22 cellular contexts compared by ENCODE assay signal in genomic region chr3:4950948-4951347, GRCh38.
"Had no signal": no experiment of that assay in that cellular context is flagged by ENCODE, and none has a peak within 500 bp of the region (broad histone marks: within the 10 kb centered on the region; RNA-seq: fewer than 3 reads in every experiment).

No MANE protein-coding gene starts in this region.

- H3K9me3 ChIP-seq: heart left ventricle, transverse colon had no signal

- H3K36me3 ChIP-seq: heart left ventricle, transverse colon had no signal

- H3K27me3 ChIP-seq: heart left ventricle, transverse colon had no signal

- H3K27ac ChIP-seq: epithelial cell of prostate, heart left ventricle, transverse colon had no signal

- H3K4me3 Mint-ChIP-seq: activated B cell treated with CpG ODN at 0.5 μM for 24 hours; activated naive CD4-positive, alpha-beta T cell treated with anti-CD3 and anti-CD28 coated beads, Interleukin-2, amount 10 ng/mL, durations not matched to agents 7 days and 5 days; activated T-cell treated with anti-CD3 and anti-CD28 coated beads, Interleukin-2, amount 50 U/mL, for 72 hours; nephron progenitor cell; stimulated activated naive B cell treated with anti-CD40 and anti-IgM and Interleukin-4, amounts not matched to agents 10 μg/mL and 1 μg/mL and 100 μg/mL, for 72 hours had no signal

- H3K4me1 Mint-ChIP-seq: activated B cell treated with CpG ODN at 0.5 μM for 24 hours; activated naive CD4-positive, alpha-beta T cell treated with anti-CD3 and anti-CD28 coated beads, Interleukin-2, amount 10 ng/mL, durations not matched to agents 7 days and 5 days; nephron progenitor cell had no signal

- H3K36me3 Mint-ChIP-seq: activated naive CD4-positive, alpha-beta T cell treated with anti-CD3 and anti-CD28 coated beads, Interleukin-2, amount 10 ng/mL, durations not matched to agents 7 days and 5 days; stimulated activated naive B cell treated with anti-CD40 and anti-IgM and Interleukin-4, amounts not matched to agents 10 μg/mL and 1 μg/mL and 100 μg/mL, for 72 hours had no signal

- H3K27me3 Mint-ChIP-seq: activated B cell treated with CpG ODN at 0.5 μM for 24 hours; stimulated activated naive B cell treated with anti-CD40 and anti-IgM and Interleukin-4, amounts not matched to agents 10 μg/mL and 1 μg/mL and 100 μg/mL, for 72 hours had no signal

- H3K4me1 ChIP-seq: transverse colon had no signal

- ATAC-seq: activated T-cell treated with anti-CD3 and anti-CD28 coated beads, Interleukin-2, amount 50 U/mL, for 72 hours; stimulated activated naive B cell treated with anti-CD40 and anti-IgM and Interleukin-4, amounts not matched to agents 10 μg/mL and 1 μg/mL and 100 μg/mL, for 72 hours had no signal

- H3K4me3 ChIP-seq: heart left ventricle, smooth muscle cell, transverse colon had no signal

- DNase-seq: activated B cell treated with CpG ODN at 0.5 μM for 24 hours; activated CD4-positive, alpha-beta T cell treated with anti-CD3 and anti-CD28 coated beads for 4 hours; activated CD4-positive, alpha-beta T cell treated with anti-CD3 and anti-CD28 coated beads, Interleukin-2, amount 50 U/mL, for 48 hours; activated effector memory CD4-positive, alpha-beta T cell treated with anti-CD3 and anti-CD28 coated beads, Interleukin-2, amount 50 U/mL, for 16 hours; activated naive CD4-positive, alpha-beta T cell treated with anti-CD3 and anti-CD28 coated beads, Interleukin-2, amount 10 ng/mL, durations not matched to agents 7 days and 5 days; activated T-cell treated with anti-CD3 and anti-CD28 coated beads, Interleukin-2, amount 50 U/mL, for 72 hours; amygdala; cortex of kidney; heart left ventricle; islet precursor cell; left cardiac atrium; midbrain; nephron progenitor cell; occipital lobe; posterior cingulate gyrus; stimulated activated CD4-positive, alpha-beta T cell treated with anti-CD3 and anti-CD28 coated beads, Interleukin-15, amount 100 ng/mL, for 24 hours; stimulated activated CD8-positive, alpha-beta memory T cell treated with anti-CD3 and anti-CD28 coated beads, Interleukin-4, amount 100 ng/mL, for 48 hours; stimulated activated naive B cell treated with anti-CD40 and anti-IgM and Interleukin-4, amounts not matched to agents 10 μg/mL and 1 μg/mL and 100 μg/mL, for 72 hours; T-helper 9 cell; transverse colon had no signal

- H3K9me3 Mint-ChIP-seq: activated B cell treated with CpG ODN at 0.5 μM for 24 hours; activated naive CD4-positive, alpha-beta T cell treated with anti-CD3 and anti-CD28 coated beads, Interleukin-2, amount 10 ng/mL, durations not matched to agents 7 days and 5 days; activated T-cell treated with anti-CD3 and anti-CD28 coated beads, Interleukin-2, amount 50 U/mL, for 72 hours; nephron progenitor cell; stimulated activated naive B cell treated with anti-CD40 and anti-IgM and Interleukin-4, amounts not matched to agents 10 μg/mL and 1 μg/mL and 100 μg/mL, for 72 hours had no signal

- H3K27ac Mint-ChIP-seq: activated B cell treated with CpG ODN at 0.5 μM for 24 hours; activated T-cell treated with anti-CD3 and anti-CD28 coated beads, Interleukin-2, amount 50 U/mL, for 72 hours; stimulated activated naive B cell treated with anti-CD40 and anti-IgM and Interleukin-4, amounts not matched to agents 10 μg/mL and 1 μg/mL and 100 μg/mL, for 72 hours had no signal
